ENCODE assay signal across 1 cellular context in the genomic region with DNA sequence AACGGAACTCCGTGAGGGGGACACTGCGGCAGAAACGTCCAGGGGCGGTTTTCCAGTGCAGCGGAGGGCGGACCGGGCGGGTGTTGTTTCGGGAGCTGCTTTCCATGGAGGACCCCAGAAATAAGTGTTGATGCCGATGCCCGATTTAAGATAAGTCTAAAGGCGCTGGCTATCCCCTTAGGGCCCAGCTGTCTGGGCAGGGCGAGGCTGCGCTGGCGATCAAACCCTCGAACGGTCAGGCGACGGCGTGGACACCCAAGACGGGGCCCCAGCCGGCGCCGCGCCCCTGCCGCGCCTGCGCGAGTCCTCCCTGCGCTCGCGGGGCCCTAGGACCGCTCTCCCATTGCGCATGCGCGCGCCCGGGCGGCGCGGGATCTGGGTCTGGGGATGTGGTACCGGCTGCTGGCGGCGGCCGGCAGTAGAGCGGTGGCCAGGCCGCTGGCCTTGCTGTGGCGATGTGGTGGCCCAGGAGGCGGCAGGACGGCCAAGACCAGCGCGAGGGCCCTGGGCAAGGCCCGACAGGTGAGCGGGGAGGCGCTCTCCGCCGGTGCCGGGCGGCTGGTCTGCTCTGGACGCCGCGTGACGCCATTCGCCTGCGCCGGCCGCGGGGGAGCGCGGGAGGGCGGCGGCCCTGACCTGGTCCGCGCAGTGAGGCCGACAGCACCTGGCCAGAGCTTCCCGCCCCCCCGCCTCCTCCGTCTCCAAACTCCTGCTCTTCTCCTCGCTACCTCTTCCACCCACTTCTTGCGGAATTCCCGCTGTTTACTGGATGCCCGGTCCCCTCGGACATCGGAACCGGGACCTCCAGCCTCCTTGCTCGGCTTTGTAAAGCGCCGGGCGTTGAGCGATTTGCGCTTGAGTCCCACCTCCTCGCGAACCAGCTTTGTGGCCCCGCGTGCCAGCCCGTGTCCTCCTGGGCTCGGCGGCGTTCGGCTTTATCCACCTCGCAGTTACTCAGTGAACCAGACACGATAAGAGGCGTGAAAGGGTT.
TF ChIP-seq lines count a peak whose summit lies in the region.

No MANE protein-coding gene starts in this region.

TF ChIP-seq in HEK293, 187 proteins besides CTCF, POLR2A, EP300 and RAD21 (continued from another document and continues in another):
- TF ChIP-seq, protein P1, sequence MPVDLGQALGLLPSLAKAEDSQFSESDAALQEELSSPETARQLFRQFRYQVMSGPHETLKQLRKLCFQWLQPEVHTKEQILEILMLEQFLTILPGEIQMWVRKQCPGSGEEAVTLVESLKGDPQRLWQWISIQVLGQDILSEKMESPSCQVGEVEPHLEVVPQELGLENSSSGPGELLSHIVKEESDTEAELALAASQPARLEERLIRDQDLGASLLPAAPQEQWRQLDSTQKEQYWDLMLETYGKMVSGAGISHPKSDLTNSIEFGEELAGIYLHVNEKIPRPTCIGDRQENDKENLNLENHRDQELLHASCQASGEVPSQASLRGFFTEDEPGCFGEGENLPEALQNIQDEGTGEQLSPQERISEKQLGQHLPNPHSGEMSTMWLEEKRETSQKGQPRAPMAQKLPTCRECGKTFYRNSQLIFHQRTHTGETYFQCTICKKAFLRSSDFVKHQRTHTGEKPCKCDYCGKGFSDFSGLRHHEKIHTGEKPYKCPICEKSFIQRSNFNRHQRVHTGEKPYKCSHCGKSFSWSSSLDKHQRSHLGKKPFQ (tag by site-specific recombination; IDR thresholded peaks at IDR 0.05) = no peak
- TF ChIP-seq YY2 (tag by site-specific recombination; IDR thresholded peaks at IDR 0.05) (peak; percentile 80), ZNF335 (tag by site-specific recombination; conservative IDR thresholded peaks at IDR 0.05) (peak; percentile 93), ZNF76 (tag by site-specific recombination; IDR thresholded peaks at IDR 0.05; ENCODE audit: borderline replicate concordance, low read depth) (peak; percentile 88), ZNF391 (tag by site-specific recombination; IDR thresholded peaks at IDR 0.05; ENCODE audit: borderline replicate concordance, low read depth) (no peak), GLIS1 (tag by site-specific recombination; IDR thresholded peaks at IDR 0.05) (peak; percentile 77), ZBTB20 (tag by site-specific recombination; IDR thresholded peaks at IDR 0.05) (peak; percentile 98), ZNF274 (IDR thresholded peaks at IDR 0.05; ENCODE audit: low read length) (no peak), ZNF274 (tag by site-specific recombination; IDR thresholded peaks at IDR 0.05; ENCODE audit: borderline replicate concordance) (no peak), ZEB2 (tag by site-specific recombination; IDR thresholded peaks at IDR 0.05) (peak; percentile 48; the same call in 1 of the 2 replicates), ZNF560 (tag by site-specific recombination; IDR thresholded peaks at IDR 0.05; ENCODE audit: borderline replicate concordance) (no peak), ZNF394 (tag by site-specific recombination; IDR thresholded peaks at IDR 0.05; ENCODE audit: borderline replicate concordance) (no peak), ZNF600 (tag by site-specific recombination; IDR thresholded peaks at IDR 0.05) (peak; percentile 90), PRDM1 (tag by site-specific recombination; IDR thresholded peaks at IDR 0.05) (no peak), KLF8 (tag by site-specific recombination; IDR thresholded peaks at IDR 0.05) (peak; percentile 71; the same call in 1 of the 2 replicates), ZNF626 (tag by site-specific recombination; IDR thresholded peaks at IDR 0.05) (0 out of 2 replicates have a peak, but pooled peaks have one; percentile 35), ZNF266 (tag by site-specific recombination; IDR thresholded peaks at IDR 0.05; ENCODE audit: low read depth) (no peak), ZNF341 (tag by site-specific recombination; IDR thresholded peaks at IDR 0.05; ENCODE audit: low read depth) (peak; percentile 59), ZNF549 (tag by site-specific recombination; IDR thresholded peaks at IDR 0.05) (no peak), ZNF214 (tag by site-specific recombination; IDR thresholded peaks at IDR 0.05; ENCODE audit: borderline replicate concordance) (no peak), REPIN1 (tag by site-specific recombination; IDR thresholded peaks at IDR 0.05; ENCODE audit: low read depth) (0 out of 2 replicates have a peak, but pooled peaks have one; percentile 14), ZNF24 (tag by site-specific recombination; IDR thresholded peaks at IDR 0.05) (no peak), KLF16 (tag by site-specific recombination; IDR thresholded peaks at IDR 0.05) (peak; percentile 88; the same call in 1 of the 2 replicates), ZNF843 (tag by site-specific recombination; IDR thresholded peaks at IDR 0.05) (peak; percentile 67), KLF10 (tag by site-specific recombination; IDR thresholded peaks at IDR 0.05) (peak; percentile 60; the same call in 1 of the 2 replicates), ZNF223 (tag by site-specific recombination; IDR thresholded peaks at IDR 0.05) (no peak), ZBTB8A (tag by site-specific recombination; IDR thresholded peaks at IDR 0.05) (0 out of 2 replicates have a peak, but pooled peaks have one; percentile 16), ZNF777 (tag by site-specific recombination; IDR thresholded peaks at IDR 0.05; ENCODE audit: borderline replicate concordance) (no peak)
- TF ChIP-seq, protein P2, sequence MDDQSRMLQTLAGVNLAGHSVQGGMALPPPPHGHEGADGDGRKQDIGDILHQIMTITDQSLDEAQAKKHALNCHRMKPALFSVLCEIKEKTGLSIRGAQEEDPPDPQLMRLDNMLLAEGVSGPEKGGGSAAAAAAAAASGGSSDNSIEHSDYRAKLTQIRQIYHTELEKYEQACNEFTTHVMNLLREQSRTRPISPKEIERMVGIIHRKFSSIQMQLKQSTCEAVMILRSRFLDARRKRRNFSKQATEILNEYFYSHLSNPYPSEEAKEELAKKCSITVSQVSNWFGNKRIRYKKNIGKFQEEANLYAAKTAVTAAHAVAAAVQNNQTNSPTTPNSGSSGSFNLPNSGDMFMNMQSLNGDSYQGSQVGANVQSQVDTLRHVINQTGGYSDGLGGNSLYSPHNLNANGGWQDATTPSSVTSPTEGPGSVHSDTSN (CRISPR knock-in tag; IDR thresholded peaks at IDR 0.05) = 0 out of 2 replicates have a peak, but pooled peaks have one; percentile 67
- TF ChIP-seq, protein P3, sequence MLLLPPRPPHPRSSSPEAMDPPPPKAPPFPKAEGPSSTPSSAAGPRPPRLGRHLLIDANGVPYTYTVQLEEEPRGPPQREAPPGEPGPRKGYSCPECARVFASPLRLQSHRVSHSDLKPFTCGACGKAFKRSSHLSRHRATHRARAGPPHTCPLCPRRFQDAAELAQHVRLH (tag by site-specific recombination; IDR thresholded peaks at IDR 0.05) = peak; percentile 50
- TF ChIP-seq, protein P4, sequence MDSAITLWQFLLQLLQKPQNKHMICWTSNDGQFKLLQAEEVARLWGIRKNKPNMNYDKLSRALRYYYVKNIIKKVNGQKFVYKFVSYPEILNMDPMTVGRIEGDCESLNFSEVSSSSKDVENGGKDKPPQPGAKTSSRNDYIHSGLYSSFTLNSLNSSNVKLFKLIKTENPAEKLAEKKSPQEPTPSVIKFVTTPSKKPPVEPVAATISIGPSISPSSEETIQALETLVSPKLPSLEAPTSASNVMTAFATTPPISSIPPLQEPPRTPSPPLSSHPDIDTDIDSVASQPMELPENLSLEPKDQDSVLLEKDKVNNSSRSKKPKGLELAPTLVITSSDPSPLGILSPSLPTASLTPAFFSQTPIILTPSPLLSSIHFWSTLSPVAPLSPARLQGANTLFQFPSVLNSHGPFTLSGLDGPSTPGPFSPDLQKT (IDR thresholded peaks at IDR 0.05; ENCODE audit: borderline replicate concordance, low read depth, low read length) = no peak
- TF ChIP-seq, protein P5, sequence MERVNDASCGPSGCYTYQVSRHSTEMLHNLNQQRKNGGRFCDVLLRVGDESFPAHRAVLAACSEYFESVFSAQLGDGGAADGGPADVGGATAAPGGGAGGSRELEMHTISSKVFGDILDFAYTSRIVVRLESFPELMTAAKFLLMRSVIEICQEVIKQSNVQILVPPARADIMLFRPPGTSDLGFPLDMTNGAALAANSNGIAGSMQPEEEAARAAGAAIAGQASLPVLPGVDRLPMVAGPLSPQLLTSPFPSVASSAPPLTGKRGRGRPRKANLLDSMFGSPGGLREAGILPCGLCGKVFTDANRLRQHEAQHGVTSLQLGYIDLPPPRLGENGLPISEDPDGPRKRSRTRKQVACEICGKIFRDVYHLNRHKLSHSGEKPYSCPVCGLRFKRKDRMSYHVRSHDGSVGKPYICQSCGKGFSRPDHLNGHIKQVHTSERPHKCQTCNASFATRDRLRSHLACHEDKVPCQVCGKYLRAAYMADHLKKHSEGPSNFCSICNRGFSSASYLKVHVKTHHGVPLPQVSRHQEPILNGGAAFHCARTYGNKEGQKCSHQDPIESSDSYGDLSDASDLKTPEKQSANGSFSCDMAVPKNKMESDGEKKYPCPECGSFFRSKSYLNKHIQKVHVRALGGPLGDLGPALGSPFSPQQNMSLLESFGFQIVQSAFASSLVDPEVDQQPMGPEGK (tag by site-specific recombination; IDR thresholded peaks at IDR 0.05) = 0 out of 2 replicates have a peak, but pooled peaks have one; percentile 48
- TF ChIP-seq, protein P6, sequence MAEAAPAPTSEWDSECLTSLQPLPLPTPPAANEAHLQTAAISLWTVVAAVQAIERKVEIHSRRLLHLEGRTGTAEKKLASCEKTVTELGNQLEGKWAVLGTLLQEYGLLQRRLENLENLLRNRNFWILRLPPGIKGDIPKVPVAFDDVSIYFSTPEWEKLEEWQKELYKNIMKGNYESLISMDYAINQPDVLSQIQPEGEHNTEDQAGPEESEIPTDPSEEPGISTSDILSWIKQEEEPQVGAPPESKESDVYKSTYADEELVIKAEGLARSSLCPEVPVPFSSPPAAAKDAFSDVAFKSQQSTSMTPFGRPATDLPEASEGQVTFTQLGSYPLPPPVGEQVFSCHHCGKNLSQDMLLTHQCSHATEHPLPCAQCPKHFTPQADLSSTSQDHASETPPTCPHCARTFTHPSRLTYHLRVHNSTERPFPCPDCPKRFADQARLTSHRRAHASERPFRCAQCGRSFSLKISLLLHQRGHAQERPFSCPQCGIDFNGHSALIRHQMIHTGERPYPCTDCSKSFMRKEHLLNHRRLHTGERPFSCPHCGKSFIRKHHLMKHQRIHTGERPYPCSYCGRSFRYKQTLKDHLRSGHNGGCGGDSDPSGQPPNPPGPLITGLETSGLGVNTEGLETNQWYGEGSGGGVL (tag by site-specific recombination; IDR thresholded peaks at IDR 0.05) = peak; percentile 8; the same call in 1 of the 2 replicates
- TF ChIP-seq, protein P7, sequence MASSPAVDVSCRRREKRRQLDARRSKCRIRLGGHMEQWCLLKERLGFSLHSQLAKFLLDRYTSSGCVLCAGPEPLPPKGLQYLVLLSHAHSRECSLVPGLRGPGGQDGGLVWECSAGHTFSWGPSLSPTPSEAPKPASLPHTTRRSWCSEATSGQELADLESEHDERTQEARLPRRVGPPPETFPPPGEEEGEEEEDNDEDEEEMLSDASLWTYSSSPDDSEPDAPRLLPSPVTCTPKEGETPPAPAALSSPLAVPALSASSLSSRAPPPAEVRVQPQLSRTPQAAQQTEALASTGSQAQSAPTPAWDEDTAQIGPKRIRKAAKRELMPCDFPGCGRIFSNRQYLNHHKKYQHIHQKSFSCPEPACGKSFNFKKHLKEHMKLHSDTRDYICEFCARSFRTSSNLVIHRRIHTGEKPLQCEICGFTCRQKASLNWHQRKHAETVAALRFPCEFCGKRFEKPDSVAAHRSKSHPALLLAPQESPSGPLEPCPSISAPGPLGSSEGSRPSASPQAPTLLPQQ (tag by site-specific recombination; IDR thresholded peaks at IDR 0.05) = peak; percentile 54; the same call in 1 of the 2 replicates
- TF ChIP-seq, protein P8, sequence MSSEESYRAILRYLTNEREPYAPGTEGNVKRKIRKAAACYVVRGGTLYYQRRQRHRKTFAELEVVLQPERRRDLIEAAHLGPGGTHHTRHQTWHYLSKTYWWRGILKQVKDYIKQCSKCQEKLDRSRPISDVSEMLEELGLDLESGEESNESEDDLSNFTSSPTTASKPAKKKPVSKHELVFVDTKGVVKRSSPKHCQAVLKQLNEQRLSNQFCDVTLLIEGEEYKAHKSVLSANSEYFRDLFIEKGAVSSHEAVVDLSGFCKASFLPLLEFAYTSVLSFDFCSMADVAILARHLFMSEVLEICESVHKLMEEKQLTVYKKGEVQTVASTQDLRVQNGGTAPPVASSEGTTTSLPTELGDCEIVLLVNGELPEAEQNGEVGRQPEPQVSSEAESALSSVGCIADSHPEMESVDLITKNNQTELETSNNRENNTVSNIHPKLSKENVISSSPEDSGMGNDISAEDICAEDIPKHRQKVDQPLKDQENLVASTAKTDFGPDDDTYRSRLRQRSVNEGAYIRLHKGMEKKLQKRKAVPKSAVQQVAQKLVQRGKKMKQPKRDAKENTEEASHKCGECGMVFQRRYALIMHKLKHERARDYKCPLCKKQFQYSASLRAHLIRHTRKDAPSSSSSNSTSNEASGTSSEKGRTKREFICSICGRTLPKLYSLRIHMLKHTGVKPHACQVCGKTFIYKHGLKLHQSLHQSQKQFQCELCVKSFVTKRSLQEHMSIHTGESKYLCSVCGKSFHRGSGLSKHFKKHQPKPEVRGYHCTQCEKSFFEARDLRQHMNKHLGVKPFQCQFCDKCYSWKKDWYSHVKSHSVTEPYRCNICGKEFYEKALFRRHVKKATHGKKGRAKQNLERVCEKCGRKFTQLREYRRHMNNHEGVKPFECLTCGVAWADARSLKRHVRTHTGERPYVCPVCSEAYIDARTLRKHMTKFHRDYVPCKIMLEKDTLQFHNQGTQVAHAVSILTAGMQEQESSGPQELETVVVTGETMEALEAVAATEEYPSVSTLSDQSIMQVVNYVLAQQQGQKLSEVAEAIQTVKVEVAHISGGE (tag by site-specific recombination; conservative IDR thresholded peaks at IDR 0.05; ENCODE audit: low read depth) = peak; percentile 39
- TF ChIP-seq, protein P9, sequence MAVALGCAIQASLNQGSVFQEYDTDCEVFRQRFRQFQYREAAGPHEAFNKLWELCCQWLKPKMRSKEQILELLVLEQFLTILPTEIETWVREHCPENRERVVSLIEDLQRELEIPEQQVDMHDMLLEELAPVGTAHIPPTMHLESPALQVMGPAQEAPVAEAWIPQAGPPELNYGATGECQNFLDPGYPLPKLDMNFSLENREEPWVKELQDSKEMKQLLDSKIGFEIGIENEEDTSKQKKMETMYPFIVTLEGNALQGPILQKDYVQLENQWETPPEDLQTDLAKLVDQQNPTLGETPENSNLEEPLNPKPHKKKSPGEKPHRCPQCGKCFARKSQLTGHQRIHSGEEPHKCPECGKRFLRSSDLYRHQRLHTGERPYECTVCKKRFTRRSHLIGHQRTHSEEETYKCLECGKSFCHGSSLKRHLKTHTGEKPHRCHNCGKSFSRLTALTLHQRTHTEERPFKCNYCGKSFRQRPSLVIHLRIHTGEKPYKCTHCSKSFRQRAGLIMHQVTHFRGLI (tag by site-specific recombination; IDR thresholded peaks at IDR 0.05) = no peak
- TF ChIP-seq, protein P10, sequence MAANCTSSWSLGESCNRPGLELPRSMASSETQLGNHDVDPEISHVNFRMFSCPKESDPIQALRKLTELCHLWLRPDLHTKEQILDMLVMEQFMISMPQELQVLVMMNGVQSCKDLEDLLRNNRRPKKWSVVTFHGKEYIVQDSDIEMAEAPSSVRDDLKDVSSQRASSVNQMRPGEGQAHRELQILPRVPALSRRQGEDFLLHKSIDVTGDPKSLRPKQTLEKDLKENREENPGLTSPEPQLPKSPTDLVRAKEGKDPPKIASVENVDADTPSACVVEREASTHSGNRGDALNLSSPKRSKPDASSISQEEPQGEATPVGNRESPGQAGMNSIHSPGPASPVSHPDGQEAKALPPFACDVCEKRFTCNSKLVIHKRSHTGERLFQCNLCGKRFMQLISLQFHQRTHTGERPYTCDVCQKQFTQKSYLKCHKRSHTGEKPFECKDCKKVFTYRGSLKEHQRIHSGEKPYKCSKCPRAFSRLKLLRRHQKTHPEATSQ (tag by site-specific recombination; IDR thresholded peaks at IDR 0.05) = peak; percentile 30; the same call in 1 of the 2 replicates
